Comparison of ENCODE assay signal across 8 cellular contexts in genomic region chr3:197458179-197458707, GRCh38.
DNase-seq lines count a peak whose midpoint lies in the region; ATAC-seq and TF ChIP-seq lines count a peak whose summit lies in the region.

No MANE protein-coding gene starts in this region.

- H3K4me1 ChIP-seq in CD8-positive, alpha-beta memory T cell (ENCODE audit: insufficient read depth, low read length): peaks cover 15% of the 10 kb centered on the region
- peaks cover 0 to 9% of the 10 kb centered on the region in 2 donors for H3K4me1 ChIP-seq in naive thymus-derived CD4-positive, alpha-beta T cell (ENCODE audit: control insufficient read depth in 2 of 2, insufficient read depth in 2 of 2, low read length in 2 of 2)

- peaks cover 0 to 10% (median 0%) of the 10 kb centered on the region in 5 donors for H3K9me3 Mint-ChIP-seq in CD8-positive, alpha-beta memory T cell
- no peaks in the 10 kb centered on the region for H3K9me3 Mint-ChIP-seq in activated naive CD4-positive, alpha-beta T cell treated with anti-CD3 and anti-CD28 coated beads for 36 hours
- H3K9me3 Mint-ChIP-seq in naive thymus-derived CD4-positive, alpha-beta T cell: peaks cover 0 to 5% (median 0%) of the 10 kb centered on the region in 11 donors
- H3K9me3 Mint-ChIP-seq in nephron progenitor cell: no peaks in the 10 kb centered on the region
- H3K9me3 Mint-ChIP-seq in activated T-helper 2 cell treated with anti-CD3 and anti-CD28 coated beads, Interferon-gamma antibody, Interleukin-2, Interleukin-4, amounts not matched to agents 10 μg/mL and 5 μg/mL and 100 μg/mL, durations not matched to agents 14 hours and 24 hours and 36 hours: no peaks in the 10 kb centered on the region

- H3K36me3 ChIP-seq in CD8-positive, alpha-beta memory T cell (ENCODE audit: insufficient read depth, low read length): no peaks in the 10 kb centered on the region
- peaks cover 0 to 5% (median 0%) of the 10 kb centered on the region in 3 experiments for H3K36me3 ChIP-seq in naive thymus-derived CD4-positive, alpha-beta T cell (ENCODE audit: control insufficient read depth in 2 of 3, insufficient read depth in 3 of 3, low read length in 3 of 3)

- peak; percentile 61 for ATAC-seq in HG03280 (IDR thresholded peaks at IDR 0.05; ENCODE audit: unreplicated experiment)
- ATAC-seq in naive thymus-derived CD4-positive, alpha-beta T cell: peak; percentile 73
- no peak for ATAC-seq in HG03139 (IDR thresholded peaks at IDR 0.05; ENCODE audit: unreplicated experiment)

- peaks cover 13 to 28% (median 26%) of the 10 kb centered on the region in 3 donors for H3K4me1 Mint-ChIP-seq in CD8-positive, alpha-beta memory T cell
- H3K4me1 Mint-ChIP-seq in activated naive CD4-positive, alpha-beta T cell treated with anti-CD3 and anti-CD28 coated beads for 36 hours (ENCODE audit: low read depth): peaks cover 19% of the 10 kb centered on the region
- peaks cover 13 to 34% (median 26%) of the 10 kb centered on the region in 7 donors for H3K4me1 Mint-ChIP-seq in naive thymus-derived CD4-positive, alpha-beta T cell
- peaks cover 28% of the 10 kb centered on the region for H3K4me1 Mint-ChIP-seq in nephron progenitor cell
- H3K4me1 Mint-ChIP-seq in activated T-helper 2 cell treated with anti-CD3 and anti-CD28 coated beads, Interferon-gamma antibody, Interleukin-2, Interleukin-4, amounts not matched to agents 10 μg/mL and 5 μg/mL and 100 μg/mL, durations not matched to agents 14 hours and 24 hours and 36 hours (ENCODE audit: low read depth): peaks cover 15% of the 10 kb centered on the region

- no peaks in the 10 kb centered on the region for H3K27me3 ChIP-seq in CD8-positive, alpha-beta memory T cell (ENCODE audit: insufficient read depth, low read length, poor library complexity, severe bottlenecking)
- H3K27me3 ChIP-seq in naive thymus-derived CD4-positive, alpha-beta T cell (ENCODE audit: control insufficient read depth in 2 of 2, insufficient read depth in 2 of 2, low read length in 2 of 2): no peaks in the 10 kb centered on the region

- peak overlapping the region in 6 of 7 donors; percentile 12 to 75 (median 58) for H3K4me3 Mint-ChIP-seq in CD8-positive, alpha-beta memory T cell
- peak overlapping the region; percentile 5 for H3K4me3 Mint-ChIP-seq in activated naive CD4-positive, alpha-beta T cell treated with anti-CD3 and anti-CD28 coated beads for 36 hours
- H3K4me3 Mint-ChIP-seq in naive thymus-derived CD4-positive, alpha-beta T cell: peak overlapping the region in 9 of 10 donors; percentile 42 to 77 (median 60)
- no peak overlapping the region for H3K4me3 Mint-ChIP-seq in nephron progenitor cell
- H3K4me3 Mint-ChIP-seq in activated T-helper 2 cell treated with anti-CD3 and anti-CD28 coated beads, Interferon-gamma antibody, Interleukin-2, Interleukin-4, amounts not matched to agents 10 μg/mL and 5 μg/mL and 100 μg/mL, durations not matched to agents 14 hours and 24 hours and 36 hours (ENCODE audit: low read depth): no peak overlapping the region

- DNase-seq in CD8-positive, alpha-beta memory T cell: no peak
- DNase-seq in activated naive CD4-positive, alpha-beta T cell treated with anti-CD3 and anti-CD28 coated beads for 36 hours: peak; percentile 50
- peak in 7 of 9 donors; percentile 11 to 70 (median 38) for DNase-seq in naive thymus-derived CD4-positive, alpha-beta T cell
- DNase-seq in NCI-H2227 treated with DMSO at 0.1 percent for 48 hours (lab: John Stamatoyannopoulos, UW): no peak
- no peak for DNase-seq in nephron progenitor cell
- DNase-seq in activated T-helper 2 cell treated with anti-CD3 and anti-CD28 coated beads, Interferon-gamma antibody, Interleukin-2, Interleukin-4, amounts not matched to agents 10 μg/mL and 5 μg/mL and 100 μg/mL, durations not matched to agents 14 hours and 24 hours and 36 hours (ENCODE audit: low spot score): no peak

- H3K4me3 ChIP-seq in CD8-positive, alpha-beta memory T cell (ENCODE audit: low read length): no peak overlapping the region
- H3K4me3 ChIP-seq in naive thymus-derived CD4-positive, alpha-beta T cell (ENCODE audit: low read length): no peak overlapping the region

- peaks cover 0 to 3% (median 0%) of the 10 kb centered on the region in 3 donors for H3K36me3 Mint-ChIP-seq in CD8-positive, alpha-beta memory T cell
- H3K36me3 Mint-ChIP-seq in activated naive CD4-positive, alpha-beta T cell treated with anti-CD3 and anti-CD28 coated beads for 36 hours (ENCODE audit: low read depth): no peaks in the 10 kb centered on the region
- H3K36me3 Mint-ChIP-seq in naive thymus-derived CD4-positive, alpha-beta T cell: peaks cover 0 to 7% (median 0%) of the 10 kb centered on the region in 5 donors
- no peaks in the 10 kb centered on the region for H3K36me3 Mint-ChIP-seq in nephron progenitor cell (ENCODE audit: low read depth)
- H3K36me3 Mint-ChIP-seq in activated T-helper 2 cell treated with anti-CD3 and anti-CD28 coated beads, Interferon-gamma antibody, Interleukin-2, Interleukin-4, amounts not matched to agents 10 μg/mL and 5 μg/mL and 100 μg/mL, durations not matched to agents 14 hours and 24 hours and 36 hours (ENCODE audit: low read depth): no peaks in the 10 kb centered on the region

- H3K27ac ChIP-seq in CD8-positive, alpha-beta memory T cell (ENCODE audit: low read depth, low read length): no peak overlapping the region
- no peak overlapping the region for H3K27ac ChIP-seq in naive thymus-derived CD4-positive, alpha-beta T cell (ENCODE audit: low read depth, low read length)

- peak overlapping the region in 1 of 8 donors; percentile 71 for H3K27ac Mint-ChIP-seq in CD8-positive, alpha-beta memory T cell
- no peak overlapping the region for H3K27ac Mint-ChIP-seq in activated naive CD4-positive, alpha-beta T cell treated with anti-CD3 and anti-CD28 coated beads for 36 hours
- H3K27ac Mint-ChIP-seq in naive thymus-derived CD4-positive, alpha-beta T cell: peak overlapping the region in 3 of 9 donors; percentile 16 to 36 (median 25)
- no peak overlapping the region for H3K27ac Mint-ChIP-seq in nephron progenitor cell
- H3K27ac Mint-ChIP-seq in activated T-helper 2 cell treated with anti-CD3 and anti-CD28 coated beads, Interferon-gamma antibody, Interleukin-2, Interleukin-4, amounts not matched to agents 10 μg/mL and 5 μg/mL and 100 μg/mL, durations not matched to agents 14 hours and 24 hours and 36 hours: no peak overlapping the region

- peaks cover 6 to 22% of the 10 kb centered on the region in 2 donors for H3K27me3 Mint-ChIP-seq in CD8-positive, alpha-beta memory T cell
- no peaks in the 10 kb centered on the region for H3K27me3 Mint-ChIP-seq in activated naive CD4-positive, alpha-beta T cell treated with anti-CD3 and anti-CD28 coated beads for 36 hours (ENCODE audit: low read depth)
- peaks cover 0 to 24% (median 0%) of the 10 kb centered on the region in 5 donors for H3K27me3 Mint-ChIP-seq in naive thymus-derived CD4-positive, alpha-beta T cell
- peaks cover 23% of the 10 kb centered on the region for H3K27me3 Mint-ChIP-seq in nephron progenitor cell (ENCODE audit: low read depth, poor library complexity)
- H3K27me3 Mint-ChIP-seq in activated T-helper 2 cell treated with anti-CD3 and anti-CD28 coated beads, Interferon-gamma antibody, Interleukin-2, Interleukin-4, amounts not matched to agents 10 μg/mL and 5 μg/mL and 100 μg/mL, durations not matched to agents 14 hours and 24 hours and 36 hours (ENCODE audit: low read depth): peaks cover 18% of the 10 kb centered on the region

- intact Hi-C loops in activated naive CD4-positive, alpha-beta T cell treated with anti-CD3 and anti-CD28 coated beads for 36 hours (cut with micrococcal nuclease): no loop called here
- intact Hi-C loops in naive thymus-derived CD4-positive, alpha-beta T cell (cut with micrococcal nuclease): loop anchor here in 1 of 2 donors (5.0 kb wide), 1 partner anchor 161 kb away; the partner anchor contains the start of gene DLG1
- intact Hi-C loops in activated T-helper 2 cell treated with anti-CD3 and anti-CD28 coated beads, Interferon-gamma antibody, Interleukin-2, Interleukin-4, amounts not matched to agents 10 μg/mL and 5 μg/mL and 100 μg/mL, durations not matched to agents 14 hours and 24 hours and 36 hours (cut with micrococcal nuclease): loop anchor here (5.0 kb wide), 1 partner anchor 161 kb away; the partner anchor contains the start of gene DLG1

- TF ChIP-seq CTCF in nephron progenitor cell (IDR thresholded peaks at IDR 0.05): no peak

- no peaks in the 10 kb centered on the region for H3K9me3 ChIP-seq in CD8-positive, alpha-beta memory T cell (ENCODE audit: low read length)
- H3K9me3 ChIP-seq in naive thymus-derived CD4-positive, alpha-beta T cell (ENCODE audit: control insufficient read depth in 2 of 3, low read length in 3 of 3): no peaks in the 10 kb centered on the region

- POLR2A ChIA-PET in CD8-positive, alpha-beta memory T cell (lab: Charles Lee): no interaction called here
- POLR2A ChIA-PET in naive thymus-derived CD4-positive, alpha-beta T cell (lab: Charles Lee): no interaction called here

- CTCF ChIA-PET in CD8-positive, alpha-beta memory T cell (lab: Charles Lee): no interaction called here
- CTCF ChIA-PET in activated naive CD4-positive, alpha-beta T cell treated with anti-CD3 and anti-CD28 coated beads for 36 hours (lab: Charles Lee): interaction anchor here (1.3 to 1.7 kb wide), 2 partner anchors 196 to 200 kb away, joined by 3 to 6 read pairs; no protein-coding TSS in a partner anchor
- CTCF ChIA-PET in naive thymus-derived CD4-positive, alpha-beta T cell (lab: Charles Lee): no interaction called here

Comparison
In these comparisons a context has a peak if more than half of its experiments do, and no peak if none do; other contexts are left out.
1. DNase-seq: peak in activated naive CD4-positive, alpha-beta T cell treated with anti-CD3 and anti-CD28 coated beads for 36 hours (single experiment) and naive thymus-derived CD4-positive, alpha-beta T cell (7 of 9); none in CD8-positive, alpha-beta memory T cell (0 of 5), NCI-H2227 treated with DMSO at 0.1 percent for 48 hours (single experiment), nephron progenitor cell (single experiment) and activated T-helper 2 cell treated with anti-CD3 and anti-CD28 coated beads, Interferon-gamma antibody, Interleukin-2, Interleukin-4, amounts not matched to agents 10 μg/mL and 5 μg/mL and 100 μg/mL, durations not matched to agents 14 hours and 24 hours and 36 hours (single experiment).
2. H3K4me3 Mint-ChIP-seq: peak in CD8-positive, alpha-beta memory T cell (6 of 7), activated naive CD4-positive, alpha-beta T cell treated with anti-CD3 and anti-CD28 coated beads for 36 hours (single experiment) and naive thymus-derived CD4-positive, alpha-beta T cell (9 of 10); none in nephron progenitor cell (single experiment) and activated T-helper 2 cell treated with anti-CD3 and anti-CD28 coated beads, Interferon-gamma antibody, Interleukin-2, Interleukin-4, amounts not matched to agents 10 μg/mL and 5 μg/mL and 100 μg/mL, durations not matched to agents 14 hours and 24 hours and 36 hours (single experiment).